ENCODE assay signal across 2 cellular contexts in genomic region chr7:130135208-130136205, GRCh38.
TF ChIP-seq lines count a peak whose summit lies in the region.

No MANE protein-coding gene starts in this region.

TF ChIP-seq in HEK293, 187 proteins besides CTCF, POLR2A, EP300 and RAD21 (continued from another document):
- TF ChIP-seq, protein P1, sequence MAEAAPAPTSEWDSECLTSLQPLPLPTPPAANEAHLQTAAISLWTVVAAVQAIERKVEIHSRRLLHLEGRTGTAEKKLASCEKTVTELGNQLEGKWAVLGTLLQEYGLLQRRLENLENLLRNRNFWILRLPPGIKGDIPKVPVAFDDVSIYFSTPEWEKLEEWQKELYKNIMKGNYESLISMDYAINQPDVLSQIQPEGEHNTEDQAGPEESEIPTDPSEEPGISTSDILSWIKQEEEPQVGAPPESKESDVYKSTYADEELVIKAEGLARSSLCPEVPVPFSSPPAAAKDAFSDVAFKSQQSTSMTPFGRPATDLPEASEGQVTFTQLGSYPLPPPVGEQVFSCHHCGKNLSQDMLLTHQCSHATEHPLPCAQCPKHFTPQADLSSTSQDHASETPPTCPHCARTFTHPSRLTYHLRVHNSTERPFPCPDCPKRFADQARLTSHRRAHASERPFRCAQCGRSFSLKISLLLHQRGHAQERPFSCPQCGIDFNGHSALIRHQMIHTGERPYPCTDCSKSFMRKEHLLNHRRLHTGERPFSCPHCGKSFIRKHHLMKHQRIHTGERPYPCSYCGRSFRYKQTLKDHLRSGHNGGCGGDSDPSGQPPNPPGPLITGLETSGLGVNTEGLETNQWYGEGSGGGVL (tag by site-specific recombination; IDR thresholded peaks at IDR 0.05), result peak; percentile 37; the same call in 1 of the 2 replicates
- TF ChIP-seq HOXC10 (CRISPR knock-in tag; IDR thresholded peaks at IDR 0.05), result no peak
- peak; percentile 66 for TF ChIP-seq EGR2 (tag by site-specific recombination; IDR thresholded peaks at IDR 0.05; ENCODE audit: low read depth)
- TF ChIP-seq ATF2 (tag by site-specific recombination; IDR thresholded peaks at IDR 0.05; ENCODE audit: low read depth), result no peak

TF ChIP-seq in SK-N-SH, 30 proteins besides CTCF, POLR2A, EP300 and RAD21 (continued from another document):
- TF ChIP-seq REST (IDR thresholded peaks at IDR 0.05; ENCODE audit: low read depth, low read length) (no peak), JUND (IDR thresholded peaks at IDR 0.05) (peak; percentile 54), RFX5 (IDR thresholded peaks at IDR 0.05; ENCODE audit: low read length) (no peak), ELF1 (IDR thresholded peaks at IDR 0.05) (no peak), FOXM1 (IDR thresholded peaks at IDR 0.05; ENCODE audit: low read depth) (no peak), TCF12 (IDR thresholded peaks at IDR 0.05) (peak; percentile 53; the same call in 1 of the 2 replicates), FOSL2 (IDR thresholded peaks at IDR 0.05; ENCODE audit: borderline replicate concordance, low read depth) (peak; percentile 77), ZBTB33 (IDR thresholded peaks at IDR 0.05; ENCODE audit: borderline replicate concordance, low read depth) (no peak), TAF1 (IDR thresholded peaks at IDR 0.05; ENCODE audit: borderline replicate concordance, low read depth, low read length) (no peak), FOXJ3 (CRISPR knock-in tag; IDR thresholded peaks at IDR 0.05) (no peak), RXRA (IDR thresholded peaks at IDR 0.05; ENCODE audit: borderline replicate concordance, low read depth) (no peak), MEF2A (IDR thresholded peaks at IDR 0.05; ENCODE audit: borderline replicate concordance, low read depth) (no peak), SIN3A (IDR thresholded peaks at IDR 0.05; ENCODE audit: borderline replicate concordance, low read depth, low read length) (no peak), GATA2 (CRISPR knock-in tag; IDR thresholded peaks at IDR 0.05) (no peak), NRF1 (IDR thresholded peaks at IDR 0.05; ENCODE audit: low read depth, low read length) (no peak), POLR2AphosphoS5 (IDR thresholded peaks at IDR 0.05; ENCODE audit: low read depth, low read length) (no peak), USF1 (IDR thresholded peaks at IDR 0.05; ENCODE audit: borderline replicate concordance, low read depth) (no peak)
- TF ChIP-seq, protein P2, sequence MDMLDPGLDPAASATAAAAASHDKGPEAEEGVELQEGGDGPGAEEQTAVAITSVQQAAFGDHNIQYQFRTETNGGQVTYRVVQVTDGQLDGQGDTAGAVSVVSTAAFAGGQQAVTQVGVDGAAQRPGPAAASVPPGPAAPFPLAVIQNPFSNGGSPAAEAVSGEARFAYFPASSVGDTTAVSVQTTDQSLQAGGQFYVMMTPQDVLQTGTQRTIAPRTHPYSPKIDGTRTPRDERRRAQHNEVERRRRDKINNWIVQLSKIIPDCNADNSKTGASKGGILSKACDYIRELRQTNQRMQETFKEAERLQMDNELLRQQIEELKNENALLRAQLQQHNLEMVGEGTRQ (IDR thresholded peaks at IDR 0.05; ENCODE audit: borderline replicate concordance, low read depth, low read length), result no peak
- TF ChIP-seq, protein P3, sequence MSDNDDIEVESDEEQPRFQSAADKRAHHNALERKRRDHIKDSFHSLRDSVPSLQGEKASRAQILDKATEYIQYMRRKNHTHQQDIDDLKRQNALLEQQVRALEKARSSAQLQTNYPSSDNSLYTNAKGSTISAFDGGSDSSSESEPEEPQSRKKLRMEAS (IDR thresholded peaks at IDR 0.05; ENCODE audit: low read depth), result no peak
- TF ChIP-seq, protein P4, sequence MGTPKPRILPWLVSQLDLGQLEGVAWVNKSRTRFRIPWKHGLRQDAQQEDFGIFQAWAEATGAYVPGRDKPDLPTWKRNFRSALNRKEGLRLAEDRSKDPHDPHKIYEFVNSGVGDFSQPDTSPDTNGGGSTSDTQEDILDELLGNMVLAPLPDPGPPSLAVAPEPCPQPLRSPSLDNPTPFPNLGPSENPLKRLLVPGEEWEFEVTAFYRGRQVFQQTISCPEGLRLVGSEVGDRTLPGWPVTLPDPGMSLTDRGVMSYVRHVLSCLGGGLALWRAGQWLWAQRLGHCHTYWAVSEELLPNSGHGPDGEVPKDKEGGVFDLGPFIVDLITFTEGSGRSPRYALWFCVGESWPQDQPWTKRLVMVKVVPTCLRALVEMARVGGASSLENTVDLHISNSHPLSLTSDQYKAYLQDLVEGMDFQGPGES (IDR thresholded peaks at IDR 0.05; ENCODE audit: low read depth, low read length), result no peak
